ENCODE assay signal across 9 cellular contexts in genomic region chr9:137604345-137605145, GRCh38. TPM values are rescaled to one million over a fixed set of nuclear protein-coding genes. Genes with fewer than 3 reads are reported as not detected.
DNase-seq lines count a peak whose midpoint lies in the region; ATAC-seq, FAIRE-seq and TF ChIP-seq lines count a peak whose summit lies in the region.
"Had no signal": no experiment of that assay in that cellular context is flagged by ENCODE, and none has a peak within 500 bp of the region (broad histone marks: within the 10 kb centered on the region; RNA-seq: fewer than 3 reads in every experiment).

No MANE protein-coding gene starts in this region.

- peak overlapping the region; percentile 66 for H3K27ac ChIP-seq in CD4-positive, CD25-positive, alpha-beta regulatory T cell (ENCODE audit: insufficient read depth, low read length, poor library complexity, severe bottlenecking)

- no peak for ATAC-seq in CD4-positive, CD25-positive, alpha-beta regulatory T cell (ENCODE audit: low read depth in 2 of 2)
- ATAC-seq in effector memory CD8-positive, alpha-beta T cell (replicated peaks) = no peak
- no peak for ATAC-seq in HG03108 (IDR thresholded peaks at IDR 0.05; ENCODE audit: unreplicated experiment)
- no peak for ATAC-seq in GM21825 (IDR thresholded peaks at IDR 0.05; ENCODE audit: unreplicated experiment)

- no peak overlapping the region for H3K27ac Mint-ChIP-seq in CD4-positive, CD25-positive, alpha-beta regulatory T cell
- H3K27ac Mint-ChIP-seq in effector memory CD8-positive, alpha-beta T cell = no peak overlapping the region
- no peak overlapping the region for H3K27ac Mint-ChIP-seq in osteocyte (ENCODE audit: unreplicated experiment)

- H3K36me3 Mint-ChIP-seq in CD4-positive, CD25-positive, alpha-beta regulatory T cell = no peaks in the 10 kb centered on the region
- peaks cover 15% of the 10 kb centered on the region for H3K36me3 Mint-ChIP-seq in effector memory CD8-positive, alpha-beta T cell (ENCODE audit: insufficient read depth)
- no peaks in the 10 kb centered on the region for H3K36me3 Mint-ChIP-seq in osteocyte (ENCODE audit: unreplicated experiment)

- no peak for FAIRE-seq in H54 (lab: Jason Lieb, UNC)

- H3K27me3 Mint-ChIP-seq in CD4-positive, CD25-positive, alpha-beta regulatory T cell = no peaks in the 10 kb centered on the region
- no peaks in the 10 kb centered on the region for H3K27me3 Mint-ChIP-seq in effector memory CD8-positive, alpha-beta T cell
- H3K27me3 Mint-ChIP-seq in osteocyte (ENCODE audit: unreplicated experiment) = no peaks in the 10 kb centered on the region

- H3K4me3 Mint-ChIP-seq in CD4-positive, CD25-positive, alpha-beta regulatory T cell = peak overlapping the region; percentile 41 to 76 (median 68)
- peak overlapping the region; percentile 13 to 50 for H3K4me3 Mint-ChIP-seq in effector memory CD8-positive, alpha-beta T cell
- peak overlapping the region; percentile 50 for H3K4me3 Mint-ChIP-seq in osteocyte (ENCODE audit: unreplicated experiment)

- no peaks in the 10 kb centered on the region for H3K27me3 ChIP-seq in CD4-positive, CD25-positive, alpha-beta regulatory T cell (ENCODE audit: control insufficient read depth, insufficient read depth, low read length)

- H3K4me1 Mint-ChIP-seq in CD4-positive, CD25-positive, alpha-beta regulatory T cell = peaks cover 4 to 20% (median 8%) of the 10 kb centered on the region in 4 donors
- peaks cover 13 to 20% of the 10 kb centered on the region in 2 donors for H3K4me1 Mint-ChIP-seq in effector memory CD8-positive, alpha-beta T cell (ENCODE audit: low read depth in 2 of 2)
- H3K4me1 Mint-ChIP-seq in osteocyte (ENCODE audit: unreplicated experiment) = peaks cover 21% of the 10 kb centered on the region

- no peak for DNase-seq in CD4-positive, CD25-positive, alpha-beta regulatory T cell
- DNase-seq in NCI-H1436 (lab: John Stamatoyannopoulos, UW) (peak; percentile 50), osteocyte (ENCODE audit: extremely low spot score, unreplicated experiment) (no peak), H54 (ENCODE audit: insufficient read length, low spot score) (no peak), COLO668 (lab: John Stamatoyannopoulos, UW; ENCODE audit: unreplicated experiment) (no peak)
- DNase-seq in effector memory CD8-positive, alpha-beta T cell = no peak
- DNase-seq: foreskin melanocyte had no signal

- H3K4me3 ChIP-seq in CD4-positive, CD25-positive, alpha-beta regulatory T cell (ENCODE audit: low read depth, low read length) = no peak overlapping the region

- H3K9me3 Mint-ChIP-seq in CD4-positive, CD25-positive, alpha-beta regulatory T cell = no peaks in the 10 kb centered on the region
- no peaks in the 10 kb centered on the region for H3K9me3 Mint-ChIP-seq in effector memory CD8-positive, alpha-beta T cell
- no peaks in the 10 kb centered on the region for H3K9me3 Mint-ChIP-seq in osteocyte (ENCODE audit: unreplicated experiment)

- no peak for TF ChIP-seq POLR2A in H54 (IDR thresholded peaks at IDR 0.05; ENCODE audit: low read depth, low read length)

- peaks cover 2% of the 10 kb centered on the region for H3K36me3 ChIP-seq in CD4-positive, CD25-positive, alpha-beta regulatory T cell (ENCODE audit: control insufficient read depth, insufficient read depth, low read length)

- TF ChIP-seq CTCF in osteocyte (IDR thresholded peaks at IDR 0.05) = no peak

- no peaks in the 10 kb centered on the region for H3K9me3 ChIP-seq in CD4-positive, CD25-positive, alpha-beta regulatory T cell (ENCODE audit: control insufficient read depth in 2 of 2, low read length in 2 of 2)

- H3K4me1 ChIP-seq in CD4-positive, CD25-positive, alpha-beta regulatory T cell (ENCODE audit: control insufficient read depth, insufficient read depth, low read length, poor library complexity, severe bottlenecking) = peaks cover 23% of the 10 kb centered on the region

RNA-seq across cellular contexts. Expression of gene ARRDC1, which starts 0.9 kb away (rescaled TPM):
- total RNA-seq in CD4-positive, CD25-positive, alpha-beta regulatory T cell = 73.4 TPM
- 10 to 100 TPM; 45.5 to 54.0 (median 51.4) TPM for polyA plus RNA-seq in CD4-positive, CD25-positive, alpha-beta regulatory T cell
- total RNA-seq in osteocyte = 28.7 and 30.2 TPM in 2 replicates

RNA-seq across cellular contexts. Expression of gene ZMYND19, which starts 14.2 kb away (rescaled TPM):
- total RNA-seq in CD4-positive, CD25-positive, alpha-beta regulatory T cell = 20.4 TPM
- 1 to 10 TPM; 4.4 to 6.3 (median 5.4) TPM for polyA plus RNA-seq in CD4-positive, CD25-positive, alpha-beta regulatory T cell
- total RNA-seq in osteocyte = 30.3 and 31.4 TPM in 2 replicates

RNA-seq across cellular contexts. Expression of gene EHMT1, which starts 14.3 kb away (rescaled TPM):
- 142 TPM for total RNA-seq in CD4-positive, CD25-positive, alpha-beta regulatory T cell
- polyA plus RNA-seq in CD4-positive, CD25-positive, alpha-beta regulatory T cell = 10 to 100 TPM; 17.9 to 20.3 (median 19.3) TPM
- total RNA-seq in osteocyte = 88.6 and 93.3 TPM in 2 replicates

RNA-seq across cellular contexts. Expression of gene DPH7, which starts 25.8 kb away (rescaled TPM):
- 57.0 TPM for total RNA-seq in CD4-positive, CD25-positive, alpha-beta regulatory T cell
- 10 to 100 TPM; 24.4 to 34.8 (median 28.3) TPM for polyA plus RNA-seq in CD4-positive, CD25-positive, alpha-beta regulatory T cell
- 37.3 and 39.5 TPM in 2 replicates for total RNA-seq in osteocyte

RNA-seq across cellular contexts. Expression of gene MRPL41, which starts 52.9 kb away (rescaled TPM):
- total RNA-seq in CD4-positive, CD25-positive, alpha-beta regulatory T cell = 64.3 TPM
- 10 to 100 TPM; 38.1 to 61.1 (median 43.6) TPM for polyA plus RNA-seq in CD4-positive, CD25-positive, alpha-beta regulatory T cell
- total RNA-seq in osteocyte = 51.9 and 53.8 TPM in 2 replicates
